10 cellular contexts compared by ENCODE assay signal in genomic region chr10:121597504-121598241, GRCh38. TPM values are rescaled to one million over a fixed set of nuclear protein-coding genes. Genes with fewer than 3 reads are reported as not detected.
A peak's percentile ranks its signal among the peaks of the same experiment; 100 is the strongest.
DNase-seq lines count a peak whose midpoint lies in the region; ATAC-seq and TF ChIP-seq lines count a peak whose summit lies in the region.
"Had no signal": no experiment of that assay in that cellular context is flagged by ENCODE, and none has a peak within 500 bp of the region (broad histone marks: within the 10 kb centered on the region; RNA-seq: fewer than 3 reads in every experiment).

No MANE protein-coding gene starts in this region.

- peaks cover 18% of the 10 kb centered on the region for H3K27me3 ChIP-seq in Panc1 (ENCODE audit: control insufficient read depth, insufficient read depth, low read length)
- H3K27me3 ChIP-seq in heart left ventricle = peaks cover 8 to 65% (median 29%) of the 10 kb centered on the region in 9 donors
- no peaks in the 10 kb centered on the region for H3K27me3 ChIP-seq in prostate gland (replicated peaks; ENCODE audit: insufficient read depth)

- no peak overlapping the region for H3K27ac Mint-ChIP-seq in stimulated activated memory B cell treated with anti-CD40 and anti-IgM and Interleukin-4, amounts not matched to agents 10 μg/mL and 1 μg/mL and 100 μg/mL, for 72 hours
- no peak overlapping the region for H3K27ac Mint-ChIP-seq in activated T-helper 1 cell treated with anti-CD3 and anti-CD28 coated beads, Interleukin-12 subunit alpha, Interleukin-12 subunit beta, Interleukin-2, Interleukin-4 antibody, amounts not matched to agents 30 ng/mL and 10 ng/mL and 1 ng/mL, durations not matched to agents 14 hours and 24 hours and 36 hours

- H3K4me3 Mint-ChIP-seq in stimulated activated memory B cell treated with anti-CD40 and anti-IgM and Interleukin-4, amounts not matched to agents 10 μg/mL and 1 μg/mL and 100 μg/mL, for 72 hours = no peak overlapping the region
- no peak overlapping the region for H3K4me3 Mint-ChIP-seq in activated T-helper 1 cell treated with anti-CD3 and anti-CD28 coated beads, Interleukin-12 subunit alpha, Interleukin-12 subunit beta, Interleukin-2, Interleukin-4 antibody, amounts not matched to agents 30 ng/mL and 10 ng/mL and 1 ng/mL, durations not matched to agents 14 hours and 24 hours and 36 hours

- H3K27me3 Mint-ChIP-seq in stimulated activated memory B cell treated with anti-CD40 and anti-IgM and Interleukin-4, amounts not matched to agents 10 μg/mL and 1 μg/mL and 100 μg/mL, for 72 hours = peaks cover 53% of the 10 kb centered on the region
- H3K27me3 Mint-ChIP-seq in activated T-helper 1 cell treated with anti-CD3 and anti-CD28 coated beads, Interleukin-12 subunit alpha, Interleukin-12 subunit beta, Interleukin-2, Interleukin-4 antibody, amounts not matched to agents 30 ng/mL and 10 ng/mL and 1 ng/mL, durations not matched to agents 14 hours and 24 hours and 36 hours (ENCODE audit: insufficient read depth) = peaks cover 55% of the 10 kb centered on the region

- BruUV-seq in Panc1 (replicated peaks; lab: Mats Ljungman, UMichigan) = no TSS peak

- CTCF ChIA-PET in Panc1 (lab: Charles Lee) = no interaction called here

- no peaks in the 10 kb centered on the region for H3K9me3 Mint-ChIP-seq in stimulated activated memory B cell treated with anti-CD40 and anti-IgM and Interleukin-4, amounts not matched to agents 10 μg/mL and 1 μg/mL and 100 μg/mL, for 72 hours
- H3K9me3 Mint-ChIP-seq in activated T-helper 1 cell treated with anti-CD3 and anti-CD28 coated beads, Interleukin-12 subunit alpha, Interleukin-12 subunit beta, Interleukin-2, Interleukin-4 antibody, amounts not matched to agents 30 ng/mL and 10 ng/mL and 1 ng/mL, durations not matched to agents 14 hours and 24 hours and 36 hours = no peaks in the 10 kb centered on the region

- POLR2A ChIA-PET in Panc1 (lab: Charles Lee) = no interaction called here

- peaks cover 43% of the 10 kb centered on the region for H3K4me1 ChIP-seq in ES-I3 (ENCODE audit: insufficient read depth, low read length)
- H3K4me1 ChIP-seq in Panc1 (ENCODE audit: control insufficient read depth, insufficient read depth, low read length) = peaks cover 6% of the 10 kb centered on the region
- H3K4me1 ChIP-seq in heart left ventricle = peaks cover 0 to 19% (median 5%) of the 10 kb centered on the region in 12 donors
- H3K4me1 ChIP-seq in prostate gland (replicated peaks) = no peaks in the 10 kb centered on the region

- H3K4me1 Mint-ChIP-seq in stimulated activated memory B cell treated with anti-CD40 and anti-IgM and Interleukin-4, amounts not matched to agents 10 μg/mL and 1 μg/mL and 100 μg/mL, for 72 hours = peaks cover 5% of the 10 kb centered on the region
- no peaks in the 10 kb centered on the region for H3K4me1 Mint-ChIP-seq in activated T-helper 1 cell treated with anti-CD3 and anti-CD28 coated beads, Interleukin-12 subunit alpha, Interleukin-12 subunit beta, Interleukin-2, Interleukin-4 antibody, amounts not matched to agents 30 ng/mL and 10 ng/mL and 1 ng/mL, durations not matched to agents 14 hours and 24 hours and 36 hours (ENCODE audit: low read depth)

- H3K27ac ChIP-seq in Panc1 (ENCODE audit: low read length) = no peak overlapping the region; the same call in 1 of the 2 replicates
- H3K27ac ChIP-seq in heart left ventricle = peak overlapping the region in 1 of 12 donors; percentile 83
- H3K27ac ChIP-seq in prostate gland = peak overlapping the region; percentile 79 to 83

- H3K36me3 ChIP-seq in ES-I3 (ENCODE audit: insufficient read depth, low read length) (peaks cover 5% of the 10 kb centered on the region; the same call in 1 of the 2 replicates), Panc1 (ENCODE audit: control insufficient read depth, insufficient read depth, low read length) (peaks cover 6% of the 10 kb centered on the region), heart left ventricle (no peaks in the 10 kb centered on the region), prostate gland (no peaks in the 10 kb centered on the region)

- H3K4me3 ChIP-seq in Panc1 (ENCODE audit: low read depth in 2 of 2, low read length in 2 of 2) = peak overlapping the region; percentile 55 to 60
- peak overlapping the region in 11 of 12 donors; percentile 16 to 57 (median 48) for H3K4me3 ChIP-seq in heart left ventricle
- peak overlapping the region; percentile 46 to 56 for H3K4me3 ChIP-seq in prostate gland

- intact Hi-C loops in Panc1 (cut with micrococcal nuclease; ENCODE audit: unreplicated experiment) = loop anchor here (10.0 kb wide), 1 partner anchor 297 kb away; no protein-coding TSS in a partner anchor
- intact Hi-C loops in heart left ventricle (cut with DNase I) = no loop called here
- intact Hi-C loops in prostate gland (cut with DNase I) = loop anchor here (1.0 kb wide), 2 partner anchors 138 to 648 kb away; no protein-coding TSS in a partner anchor
- intact Hi-C loops in activated T-helper 1 cell treated with anti-CD3 and anti-CD28 coated beads, Interleukin-12 subunit alpha, Interleukin-12 subunit beta, Interleukin-2, Interleukin-4 antibody, amounts not matched to agents 30 ng/mL and 10 ng/mL and 1 ng/mL, durations not matched to agents 14 hours and 24 hours and 36 hours (cut with micrococcal nuclease) = no loop called here

- no peak for TF ChIP-seq CTCF in Panc1 (IDR thresholded peaks at IDR 0.05)
- peak in 1 of 12 donors; percentile 2 for TF ChIP-seq CTCF in heart left ventricle (IDR thresholded peaks at IDR 0.05)
- no peak for TF ChIP-seq CTCF in prostate gland (IDR thresholded peaks at IDR 0.05)

- H3K9me3 ChIP-seq in ES-I3 (ENCODE audit: control insufficient read depth, insufficient read depth, low read length) (no peaks in the 10 kb centered on the region), Panc1 (ENCODE audit: control insufficient read depth, insufficient read depth, low read depth, low read length) (no peaks in the 10 kb centered on the region), heart left ventricle (no peaks in the 10 kb centered on the region), prostate gland (no peaks in the 10 kb centered on the region)

- DNase-seq in Panc1 (ENCODE audit: low read depth, low spot score) = no peak
- no peak for DNase-seq in heart left ventricle
- peak; percentile 22 for DNase-seq in prostate gland (ENCODE audit: low spot score)
- DNase-seq in activated gamma-delta T cell (lab: John Stamatoyannopoulos, UW) = no peak
- no peak for DNase-seq in kidney glomerular epithelial cell (lab: John Stamatoyannopoulos, UW)
- DNase-seq in activated T-helper 1 cell treated with anti-CD3 and anti-CD28 coated beads, Interleukin-12 subunit alpha, Interleukin-12 subunit beta, Interleukin-2, Interleukin-4 antibody, amounts not matched to agents 30 ng/mL and 10 ng/mL and 1 ng/mL, durations not matched to agents 14 hours and 24 hours and 36 hours (ENCODE audit: low spot score) = no peak

- ATAC-seq in Panc1 (peak; percentile 27), heart left ventricle (no peak)
- ATAC-seq in stimulated activated memory B cell treated with anti-CD40 and anti-IgM and Interleukin-4, amounts not matched to agents 10 μg/mL and 1 μg/mL and 100 μg/mL, for 72 hours = no peak

- in situ Hi-C loops in Panc1 (cut with HindIII; ENCODE audit: low pct_unique_long_range_greater_than_20kb, low sequenced_read_pairs) = no loop called here

- H3K9ac ChIP-seq in ES-I3 (ENCODE audit: low read depth, low read length) = peak overlapping the region; percentile 89

- no peaks in the 10 kb centered on the region for H3K36me3 Mint-ChIP-seq in stimulated activated memory B cell treated with anti-CD40 and anti-IgM and Interleukin-4, amounts not matched to agents 10 μg/mL and 1 μg/mL and 100 μg/mL, for 72 hours
- H3K36me3 Mint-ChIP-seq in activated T-helper 1 cell treated with anti-CD3 and anti-CD28 coated beads, Interleukin-12 subunit alpha, Interleukin-12 subunit beta, Interleukin-2, Interleukin-4 antibody, amounts not matched to agents 30 ng/mL and 10 ng/mL and 1 ng/mL, durations not matched to agents 14 hours and 24 hours and 36 hours (ENCODE audit: low read depth) = no peaks in the 10 kb centered on the region

- TF ChIP-seq POLR2A in heart left ventricle (IDR thresholded peaks at IDR 0.05) (no peak), prostate gland (IDR thresholded peaks at IDR 0.05) (no peak)

- WGBS in heart left ventricle, 4 donors = 1 to 2% (median 1%) methylated on average over 28 to 75 of the region's 75 CpGs
- WGBS in prostate gland = 0% methylated on average over 46 of the region's 75 CpGs

RNA-seq across cellular contexts. Expression of gene FGFR2, which starts 0.6 kb away (rescaled TPM):
- total RNA-seq in Panc1 (2021; ENCODE audit: unreplicated experiment) = 5.7 TPM
- 2.8 TPM for polyA plus RNA-seq in Panc1 (2012; ENCODE audit: insufficient read length)
- 1 to 10 TPM in 1 of 9 donors, under 1 TPM in 7, not detected in 1; 0.13 to 4.1 (median 0.45) TPM for total RNA-seq in heart left ventricle
- polyA plus RNA-seq in heart left ventricle = under 1 TPM; 0.15 to 0.18 TPM
- total RNA-seq in prostate gland = 10 to 100 TPM; 49.7 to 78.5 TPM
- total RNA-seq in activated T-helper 1 cell treated with anti-CD3 and anti-CD28 coated beads, Interleukin-12 subunit alpha, Interleukin-12 subunit beta, Interleukin-2, Interleukin-4 antibody, amounts not matched to agents 30 ng/mL and 10 ng/mL and 1 ng/mL, durations not matched to agents 14 hours and 24 hours and 36 hours = not detected in 2 replicates
- total RNA-seq: mononuclear cell; T-helper 1 cell treated with Interleukin-12 subunit alpha and Interleukin-12 subunit beta and Interleukin-4 antibody, amounts not matched to agents 30 ng/mL and 1 ng/mL, for 36 hours had no signal

Comparison
In these comparisons a context has a peak if more than half of its experiments do, and no peak if none do; other contexts are left out.
1. intact Hi-C loops: an anchor here in Panc1 (10.0 kb wide) and prostate gland (1.0 kb wide); none called in heart left ventricle and activated T-helper 1 cell treated with anti-CD3 and anti-CD28 coated beads, Interleukin-12 subunit alpha, Interleukin-12 subunit beta, Interleukin-2, Interleukin-4 antibody, amounts not matched to agents 30 ng/mL and 10 ng/mL and 1 ng/mL, durations not matched to agents 14 hours and 24 hours and 36 hours.